ENCODE assay signal across 1 cellular context in the genomic region with DNA sequence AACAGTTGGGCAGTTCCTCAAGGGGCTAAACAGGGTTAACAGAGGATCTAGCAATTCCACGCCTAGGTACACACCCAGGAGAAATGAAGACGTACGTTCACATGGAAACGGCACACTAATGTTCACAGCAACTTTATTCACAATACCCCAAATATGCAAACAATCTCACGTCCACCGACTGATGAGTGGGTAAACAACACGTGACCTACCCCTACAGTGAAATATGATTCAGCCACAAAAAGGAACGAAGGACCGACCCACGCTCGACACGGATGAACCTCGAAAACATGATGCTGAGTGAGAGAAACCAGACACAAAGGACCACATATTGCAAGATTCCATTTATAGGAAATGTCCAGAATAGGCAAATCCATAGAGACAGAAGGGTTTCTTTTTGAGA.
TF ChIP-seq lines count a peak whose summit lies in the region.

No MANE protein-coding gene starts in this region.

TF ChIP-seq in WTC11, 78 proteins besides CTCF, POLR2A, EP300 and RAD21 (continued from another document):
- TF ChIP-seq, protein P1, sequence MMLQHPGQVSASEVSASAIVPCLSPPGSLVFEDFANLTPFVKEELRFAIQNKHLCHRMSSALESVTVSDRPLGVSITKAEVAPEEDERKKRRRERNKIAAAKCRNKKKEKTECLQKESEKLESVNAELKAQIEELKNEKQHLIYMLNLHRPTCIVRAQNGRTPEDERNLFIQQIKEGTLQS (CRISPR knock-in tag; conservative IDR thresholded peaks at IDR 0.05) = no peak
- TF ChIP-seq NFATC4 (CRISPR knock-in tag; IDR thresholded peaks at IDR 0.05) = no peak
TF ChIP-seq in WTC11: peak in this region for 0.
